Comparison of ENCODE assay signal across 8 cellular contexts in genomic region chr5:72848474-72849428, GRCh38. TPM values are rescaled to one million over a fixed set of nuclear protein-coding genes. Genes with fewer than 3 reads are reported as not detected.
A peak's percentile ranks its signal among the peaks of the same experiment; 100 is the strongest.
DNase-seq lines count a peak whose midpoint lies in the region; ATAC-seq and TF ChIP-seq lines count a peak whose summit lies in the region.

No MANE protein-coding gene starts in this region.

- peak overlapping the region; percentile 98; the same call in 1 of the 2 replicates for H3K14ac ChIP-seq in H9 (ENCODE audit: insufficient read depth, low read length)

- H3K4me1 ChIP-seq in H9 (ENCODE audit: insufficient read depth, low read length) (no peaks in the 10 kb centered on the region), mesodermal cell (ENCODE audit: control insufficient read depth, insufficient read depth, low read length, poor library complexity, severe bottlenecking) (peaks cover 8% of the 10 kb centered on the region)

- no peak overlapping the region for H3T11ph ChIP-seq in H9 (ENCODE audit: low read length)

- no peak overlapping the region for H4K91ac ChIP-seq in H9 (ENCODE audit: insufficient read length, low read depth, low read length)

- no peak overlapping the region for H2AFZ ChIP-seq in H9 (ENCODE audit: low read length)

- no peak overlapping the region for H2BK12ac ChIP-seq in H9 (ENCODE audit: insufficient read length, low read depth, low read length)

- no peak overlapping the region for H4K8ac ChIP-seq in H9 (replicated peaks; ENCODE audit: insufficient read length, low read depth, low read length)

- no peak overlapping the region for H3K4ac ChIP-seq in H9 (ENCODE audit: low read depth, low read length)

- H3K9me3 Mint-ChIP-seq in H9, result no peaks in the 10 kb centered on the region
- no peaks in the 10 kb centered on the region for H3K9me3 Mint-ChIP-seq in activated CD8-positive, alpha-beta T cell treated with anti-CD3 and anti-CD28 coated beads for 36 hours

- ATAC-seq in activated CD8-positive, alpha-beta T cell treated with anti-CD3 and anti-CD28 coated beads for 36 hours, result peak; percentile 57

- no peak for TF ChIP-seq CTCF in H9 (conservative IDR thresholded peaks at IDR 0.05)
- TF ChIP-seq CTCF in activated CD8-positive, alpha-beta T cell treated with anti-CD3 and anti-CD28 coated beads for 36 hours (IDR thresholded peaks at IDR 0.05), result no peak

- H2BK20ac ChIP-seq in H9 (ENCODE audit: low read depth, low read length, poor library complexity, severe bottlenecking), result no peak overlapping the region

- H3K9me3 ChIP-seq in H9 (ENCODE audit: control insufficient read depth, low read depth, low read length) (no peaks in the 10 kb centered on the region), MG63 (no peaks in the 10 kb centered on the region), mesodermal cell (ENCODE audit: control insufficient read depth, low read length) (no peaks in the 10 kb centered on the region)

- H3K27me3 ChIP-seq in H9 (ENCODE audit: insufficient read depth, low read length) (no peaks in the 10 kb centered on the region), MG63 (no peaks in the 10 kb centered on the region)

- H3K4me3 Mint-ChIP-seq in H9, result peak overlapping the region; percentile 98
- peak overlapping the region; percentile 99 for H3K4me3 Mint-ChIP-seq in activated CD8-positive, alpha-beta T cell treated with anti-CD3 and anti-CD28 coated beads for 36 hours

- H4K5ac ChIP-seq in H9 (ENCODE audit: insufficient read length, low read depth, low read length), result no peak overlapping the region

- DNase-seq in NCI-H1092 treated with DMSO at 0.1 percent for 48 hours (lab: John Stamatoyannopoulos, UW) (peak; percentile 66), NCI-H1092 (lab: John Stamatoyannopoulos, UW) (no peak), H9 (no peak), MG63 (peak; percentile 51)
- peak; percentile 62 for DNase-seq in activated CD8-positive, alpha-beta T cell treated with anti-CD3 and anti-CD28 coated beads for 36 hours
- peak; percentile 33 for DNase-seq in effector CD8-positive, alpha-beta T cell (lab: John Stamatoyannopoulos, UW)
- peak; percentile 6 to 31 for DNase-seq in stimulated activated CD8-positive, alpha-beta memory T cell treated with anti-CD3 and anti-CD28 coated beads, Interleukin-15, amount 100 ng/mL, for 4 hours (ENCODE audit: low read depth in 2 of 2)

- H3K9ac ChIP-seq in H9 (ENCODE audit: extremely low read depth, insufficient read length, low read length), result peak overlapping the region; percentile 78

- peak overlapping the region; percentile 89 for H3K4me2 ChIP-seq in H9 (ENCODE audit: insufficient read depth, insufficient read length, low read length)

- no peaks in the 10 kb centered on the region for H3K79me1 ChIP-seq in H9 (ENCODE audit: insufficient read depth, low read depth, low read length, poor library complexity, severe bottlenecking)

- no peaks in the 10 kb centered on the region for H4K20me1 ChIP-seq in H9 (ENCODE audit: control insufficient read depth, insufficient read depth, insufficient read length)

- no peak overlapping the region for H3K23ac ChIP-seq in H9 (ENCODE audit: insufficient read length, low read depth, low read length)

- peak overlapping the region; percentile 93 for H3K18ac ChIP-seq in H9 (ENCODE audit: insufficient read length, low read depth, low read length)

- H3K56ac ChIP-seq in H9 (ENCODE audit: insufficient read length, low read depth, low read length), result no peak overlapping the region

- peak overlapping the region; percentile 93 to 99 (median 98) for H3K27ac Mint-ChIP-seq in H9
- peak overlapping the region; percentile 99 for H3K27ac Mint-ChIP-seq in activated CD8-positive, alpha-beta T cell treated with anti-CD3 and anti-CD28 coated beads for 36 hours

- H2BK5ac ChIP-seq in H9 (ENCODE audit: insufficient read length, low read length), result no peak overlapping the region

- POLR2A ChIA-PET in activated CD8-positive, alpha-beta T cell treated with anti-CD3 and anti-CD28 coated beads for 36 hours (lab: Charles Lee), result interaction anchor here (0.6 to 3.2 kb wide), 17 partner anchors 10 to 540 kb away, joined by 3 to 23 read pairs (median 3); partner anchors contain the start of genes MRPS27, PTCD2 and TNPO1

- H3K36me3 ChIP-seq in MG63, result peaks cover 48% of the 10 kb centered on the region
- peaks cover 27% of the 10 kb centered on the region for H3K36me3 ChIP-seq in mesodermal cell (ENCODE audit: control insufficient read depth, insufficient read depth, low read length)

- H3K4me3 ChIP-seq in MG63 (peak overlapping the region; percentile 83), mesodermal cell (ENCODE audit: extremely low read depth, insufficient read depth, low read length, poor library complexity, severe bottlenecking) (peak overlapping the region; percentile 73)

- H2BK120ac ChIP-seq in H9 (ENCODE audit: low read depth, low read length, poor library complexity, severe bottlenecking), result no peak overlapping the region

- no CpG with 5 or more reads among the region's 81 CpGs for WGBS in H9 (ENCODE audit: extremely low coverage, insufficient read length, low lambda C conversion rate)
- 0 to 1% methylated on average over 25 to 48 of the region's 81 CpGs for WGBS in mesodermal cell (ENCODE audit: insufficient coverage in 2 of 2), 2 experiments

- CTCF ChIA-PET in activated CD8-positive, alpha-beta T cell treated with anti-CD3 and anti-CD28 coated beads for 36 hours (lab: Charles Lee), result interaction anchor here (0.8 to 3.3 kb wide), 5 partner anchors 9 to 32 kb away, joined by 3 to 16 read pairs (median 3); partner anchors contain the start of gene TNPO1

- no peak overlapping the region for H2BK15ac ChIP-seq in H9 (ENCODE audit: low read depth, low read length)

- H3K27ac ChIP-seq in H9 (ENCODE audit: insufficient read length, low read depth, low read length), result no peak overlapping the region
- peak overlapping the region; percentile 96 for H3K27ac ChIP-seq in mesodermal cell (ENCODE audit: low read depth, low read length, severe bottlenecking)

- no peaks in the 10 kb centered on the region for H3K23me2 ChIP-seq in H9 (ENCODE audit: insufficient read length, low read depth, low read length, poor library complexity, severe bottlenecking)

- peaks cover 27% of the 10 kb centered on the region; the same call in 1 of the 2 replicates for H3K79me2 ChIP-seq in H9 (ENCODE audit: insufficient read depth, low read length)

- H3K4me1 Mint-ChIP-seq in H9, result peaks cover 28 to 33% of the 10 kb centered on the region in 2 experiments
- peaks cover 55% of the 10 kb centered on the region for H3K4me1 Mint-ChIP-seq in activated CD8-positive, alpha-beta T cell treated with anti-CD3 and anti-CD28 coated beads for 36 hours (ENCODE audit: low read depth)

- H3K27me3 Mint-ChIP-seq in H9 (ENCODE audit: low read depth), result no peaks in the 10 kb centered on the region
- H3K27me3 Mint-ChIP-seq in activated CD8-positive, alpha-beta T cell treated with anti-CD3 and anti-CD28 coated beads for 36 hours, result no peaks in the 10 kb centered on the region

- intact Hi-C loops in activated CD8-positive, alpha-beta T cell treated with anti-CD3 and anti-CD28 coated beads for 36 hours (cut with micrococcal nuclease), result no loop called here

- peaks cover 15 to 33% (median 15%) of the 10 kb centered on the region in 3 experiments; a peak in 6 of 7 replicates for H3K36me3 Mint-ChIP-seq in H9 (ENCODE audit: insufficient read depth in 1 of 3, low read depth in 3 of 3)
- peaks cover 35% of the 10 kb centered on the region for H3K36me3 Mint-ChIP-seq in activated CD8-positive, alpha-beta T cell treated with anti-CD3 and anti-CD28 coated beads for 36 hours (ENCODE audit: low read depth)

- no peak overlapping the region for H2AK5ac ChIP-seq in H9 (ENCODE audit: insufficient read length, low read length)

RNA-seq across cellular contexts. Expression of gene TNPO1, which starts 32.3 kb away (rescaled TPM):
- total RNA-seq in H9 (2021), result 164 TPM in 2 replicates
- 90.5 and 235 TPM in 2 replicates for total RNA-seq in MG63 (2014; rRNA removed; shearing (Covaris generic); ENCODE audit: low replicate concordance)
- total RNA-seq in activated CD8-positive, alpha-beta T cell treated with anti-CD3 and anti-CD28 coated beads for 36 hours, result 100 to 1,000 TPM in 1 of 2 experiments, 10 to 100 TPM in 1; 97.8 to 116 TPM
- 254 TPM for polyA plus RNA-seq in mesodermal cell (2013, experiment 1 of 2)
- polyA plus RNA-seq in mesodermal cell (2013, experiment 2 of 2), result 260 TPM

Comparison
In these comparisons a context has a peak if more than half of its experiments do, and no peak if none do; other contexts are left out.
1. DNase-seq: peak in NCI-H1092 treated with DMSO at 0.1 percent for 48 hours (single experiment), MG63 (single experiment), activated CD8-positive, alpha-beta T cell treated with anti-CD3 and anti-CD28 coated beads for 36 hours (single experiment), effector CD8-positive, alpha-beta T cell (single experiment) and stimulated activated CD8-positive, alpha-beta memory T cell treated with anti-CD3 and anti-CD28 coated beads, Interleukin-15, amount 100 ng/mL, for 4 hours (2 of 2); none in NCI-H1092 (single experiment) and H9 (single experiment).